Comparison of ENCODE assay signal across 15 cellular contexts in genomic region chr7:77982926-77983550, GRCh38.
A peak's percentile ranks its signal among the peaks of the same experiment; 100 is the strongest.
DNase-seq lines count a peak whose midpoint lies in the region; ATAC-seq and TF ChIP-seq lines count a peak whose summit lies in the region.
"Had no signal": no experiment of that assay in that cellular context is flagged by ENCODE, and none has a peak within 500 bp of the region (broad histone marks: within the 10 kb centered on the region; RNA-seq: fewer than 3 reads in every experiment).

No MANE protein-coding gene starts in this region.

- 22% methylated on average over 5 of the region's 5 CpGs for WGBS in mammary epithelial cell (ENCODE audit: low coverage, missing lambda C conversion rate)

- no peaks in the 10 kb centered on the region for H3K9me3 ChIP-seq in mammary epithelial cell (replicated peaks; ENCODE audit: insufficient read depth, low read length)
- H3K9me3 ChIP-seq: psoas muscle had no signal

- no TSS peak for BruUV-seq in mammary epithelial cell (replicated peaks; lab: Mats Ljungman, UMichigan)

- H3K4me1 ChIP-seq in mammary epithelial cell (ENCODE audit: insufficient read depth, low read length) (no peaks in the 10 kb centered on the region), GM23338 (ENCODE audit: insufficient read depth) (no peaks in the 10 kb centered on the region; the same call in 1 of the 2 replicates)
- H3K4me1 ChIP-seq: psoas muscle had no signal

- DNase-seq in stimulated activated CD4-positive, alpha-beta T cell treated with anti-CD3 and anti-CD28 coated beads, Interleukin-12 subunit alpha, Interleukin-12 subunit beta, amount 100 ng/mL, for 48 hours (ENCODE audit: low read depth in 2 of 3, low spot score in 1 of 3), result peak in 2 of 3 donors; percentile 5 to 7
- DNase-seq in stimulated activated CD4-positive, alpha-beta T cell treated with anti-CD3 and anti-CD28 coated beads, Interleukin-4, amount 100 ng/mL, for 1 hour, result no peak
- DNase-seq in mammary epithelial cell, result peak; percentile 41
- DNase-seq in stimulated activated CD8-positive, alpha-beta memory T cell treated with anti-CD3 and anti-CD28 coated beads, Interleukin-4, amount 100 ng/mL, for 48 hours, result peak; percentile 39
- no peak for DNase-seq in NCI-H2081 treated with DMSO at 0.1 percent for 48 hours (lab: John Stamatoyannopoulos, UW)
- DNase-seq in GM23338 (ENCODE audit: low spot score), result no peak
- DNase-seq: DMS79 treated with DMSO at 0.1 percent for 48 hours, endodermal cell, H9, IMR-90, NCI-H1694 treated with DMSO at 0.1 percent for 48 hours, NCI-H774, psoas muscle had no signal

- H3K4me2 ChIP-seq in mammary epithelial cell (ENCODE audit: insufficient read depth, low read depth, low read length) (no peak overlapping the region), GM23338 (no peak overlapping the region)

- H3K27ac ChIP-seq in mammary epithelial cell (ENCODE audit: insufficient read depth, low read depth, low read length) (no peak overlapping the region), GM23338 (ENCODE audit: low read depth) (no peak overlapping the region)
- H3K27ac ChIP-seq: psoas muscle had no signal

- no peak overlapping the region for H3K4me3 ChIP-seq in mammary epithelial cell (replicated peaks in 1 of 3; ENCODE audit: insufficient read depth in 1 of 3, low read depth in 2 of 3, low read length in 3 of 3)
- H3K4me3 ChIP-seq in GM23338, result no peak overlapping the region
- H3K4me3 ChIP-seq: psoas muscle had no signal

- no peak overlapping the region for H3K9ac ChIP-seq in mammary epithelial cell (ENCODE audit: insufficient read depth, low read length)

- ATAC-seq in HG03565 (IDR thresholded peaks at IDR 0.05; ENCODE audit: unreplicated experiment) (peak; percentile 88), HG02970 (IDR thresholded peaks at IDR 0.05; ENCODE audit: low FRiP score, unreplicated experiment) (no peak), GM23338 (no peak)
- ATAC-seq: psoas muscle had no signal

- intact Hi-C loops in mammary epithelial cell (cut with micrococcal nuclease), result no loop called here

- H3K36me3 ChIP-seq in mammary epithelial cell (ENCODE audit: insufficient read depth, low read length), result no peaks in the 10 kb centered on the region
- no peaks in the 10 kb centered on the region for H3K36me3 ChIP-seq in GM23338 (ENCODE audit: insufficient read depth)

- no peaks in the 10 kb centered on the region for H3K9me2 ChIP-seq in GM23338 (ENCODE audit: insufficient read depth)

- H4K20me1 ChIP-seq in mammary epithelial cell (ENCODE audit: insufficient read depth, low read length) (no peaks in the 10 kb centered on the region), GM23338 (replicated peaks; ENCODE audit: insufficient read depth) (no peaks in the 10 kb centered on the region)

- H3F3A ChIP-seq in GM23338 (replicated peaks; ENCODE audit: low read depth), result no peaks in the 10 kb centered on the region

- in situ Hi-C loops in mammary epithelial cell (cut with MboI; ENCODE audit: low sequenced_read_pairs in 2 of 2), result no loop called here

- no peak overlapping the region for H2AFZ ChIP-seq in mammary epithelial cell (ENCODE audit: low read depth, low read length)
- H2AFZ ChIP-seq in GM23338, result no peak overlapping the region

- H3K4me3 Mint-ChIP-seq in GM23338, result no peak overlapping the region
- H3K4me3 Mint-ChIP-seq: endodermal cell, H9 had no signal

- peaks cover 4% of the 10 kb centered on the region for H3K27me3 Mint-ChIP-seq in GM23338 (ENCODE audit: insufficient read depth, low read depth, poor library complexity)

- H3K9me3 Mint-ChIP-seq in GM23338, result no peaks in the 10 kb centered on the region
- H3K9me3 Mint-ChIP-seq: H9 had no signal

- peaks cover 6% of the 10 kb centered on the region for H3K4me1 Mint-ChIP-seq in GM23338
- H3K4me1 Mint-ChIP-seq: endodermal cell had no signal

- no peaks in the 10 kb centered on the region for H3K79me2 ChIP-seq in mammary epithelial cell (ENCODE audit: insufficient read depth, low read length)
- H3K79me2 ChIP-seq in GM23338 (replicated peaks; ENCODE audit: insufficient read depth), result no peaks in the 10 kb centered on the region

- CTCF ChIA-PET in mammary epithelial cell (lab: Charles Lee; ENCODE audit: low non-redundant PET), result no interaction called here

- H3K27me3 ChIP-seq in mammary epithelial cell (ENCODE audit: insufficient read depth, low read length) (no peaks in the 10 kb centered on the region), GM23338 (ENCODE audit: insufficient read depth) (no peaks in the 10 kb centered on the region)

- TF ChIP-seq CTCF in mammary epithelial cell (conservative IDR thresholded peaks at IDR 0.05 in 1 of 2, IDR thresholded peaks at IDR 0.05 in 1 of 2; ENCODE audit: extremely low read depth in 1 of 2, insufficient read depth in 1 of 2, low read depth in 1 of 2, low read length in 2 of 2) (no peak), GM23338 (conservative IDR thresholded peaks at IDR 0.05; ENCODE audit: low read depth in 2 of 2) (no peak)

- no peaks in the 10 kb centered on the region for H3K36me3 Mint-ChIP-seq in GM23338 (ENCODE audit: low read depth)

- H3K27ac Mint-ChIP-seq in GM23338, result no peak overlapping the region
- H3K27ac Mint-ChIP-seq: endodermal cell had no signal

- dilution Hi-C loops in mammary epithelial cell (cut with HindIII; ENCODE audit: low sequenced_read_pairs), result no loop called here

TF ChIP-seq in GM23338, 12 proteins besides CTCF, POLR2A, EP300 and RAD21:
- no peak for TF ChIP-seq CREB1 (CRISPR knock-in tag; IDR thresholded peaks at IDR 0.05; ENCODE audit: low read depth)
- TF ChIP-seq, protein P1, sequence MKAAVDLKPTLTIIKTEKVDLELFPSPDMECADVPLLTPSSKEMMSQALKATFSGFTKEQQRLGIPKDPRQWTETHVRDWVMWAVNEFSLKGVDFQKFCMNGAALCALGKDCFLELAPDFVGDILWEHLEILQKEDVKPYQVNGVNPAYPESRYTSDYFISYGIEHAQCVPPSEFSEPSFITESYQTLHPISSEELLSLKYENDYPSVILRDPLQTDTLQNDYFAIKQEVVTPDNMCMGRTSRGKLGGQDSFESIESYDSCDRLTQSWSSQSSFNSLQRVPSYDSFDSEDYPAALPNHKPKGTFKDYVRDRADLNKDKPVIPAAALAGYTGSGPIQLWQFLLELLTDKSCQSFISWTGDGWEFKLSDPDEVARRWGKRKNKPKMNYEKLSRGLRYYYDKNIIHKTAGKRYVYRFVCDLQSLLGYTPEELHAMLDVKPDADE (IDR thresholded peaks at IDR 0.05), result no peak
- TF ChIP-seq EZH2phosphoT487 (IDR thresholded peaks at IDR 0.05; ENCODE audit: unreplicated experiment), result no peak
- TF ChIP-seq NANOG (IDR thresholded peaks at IDR 0.05; ENCODE audit: borderline replicate concordance), result no peak
- TF ChIP-seq JUNB (IDR thresholded peaks at IDR 0.05; ENCODE audit: unreplicated experiment), result no peak
- TF ChIP-seq ZNF331 (CRISPR knock-in tag; IDR thresholded peaks at IDR 0.05; ENCODE audit: low read depth), result no peak
- no peak for TF ChIP-seq REST (IDR thresholded peaks at IDR 0.05; ENCODE audit: unreplicated experiment)
- TF ChIP-seq STAT1 (IDR thresholded peaks at IDR 0.05; ENCODE audit: unreplicated experiment), result no peak
- no peak for TF ChIP-seq ZNF114 (CRISPR knock-in tag; IDR thresholded peaks at IDR 0.05)
- TF ChIP-seq POLR2AphosphoS5 (IDR thresholded peaks at IDR 0.05; ENCODE audit: low read depth), result no peak

Comparison
In these comparisons a context has a peak if more than half of its experiments do, and no peak if none do; other contexts are left out.
1. DNase-seq: peak in stimulated activated CD4-positive, alpha-beta T cell treated with anti-CD3 and anti-CD28 coated beads, Interleukin-12 subunit alpha, Interleukin-12 subunit beta, amount 100 ng/mL, for 48 hours (2 of 3), mammary epithelial cell (single experiment) and stimulated activated CD8-positive, alpha-beta memory T cell treated with anti-CD3 and anti-CD28 coated beads, Interleukin-4, amount 100 ng/mL, for 48 hours (single experiment); none in stimulated activated CD4-positive, alpha-beta T cell treated with anti-CD3 and anti-CD28 coated beads, Interleukin-4, amount 100 ng/mL, for 1 hour (single experiment), NCI-H2081 treated with DMSO at 0.1 percent for 48 hours (single experiment) and GM23338 (single experiment).